8 cellular contexts compared by ENCODE assay signal in genomic region chr3:129626744-129627349, GRCh38. TPM values are rescaled to one million over a fixed set of nuclear protein-coding genes. Genes with fewer than 3 reads are reported as not detected.
DNase-seq lines count a peak whose midpoint lies in the region; ATAC-seq, FAIRE-seq and TF ChIP-seq lines count a peak whose summit lies in the region.

No MANE protein-coding gene starts in this region.

- no peaks in the 10 kb centered on the region for H3K79me2 ChIP-seq in endothelial cell of umbilical vein (ENCODE audit: control insufficient read depth, insufficient read depth, low read length)

- no peak for TF ChIP-seq POLR2A in endothelial cell of umbilical vein (IDR thresholded peaks at IDR 0.05; ENCODE audit: low read depth, low read length)

- peak overlapping the region; percentile 95 to 99 for H3K4me3 Mint-ChIP-seq in stimulated activated naive B cell treated with anti-CD40 and anti-IgM and Interleukin-4, amounts not matched to agents 10 μg/mL and 1 μg/mL and 100 μg/mL, for 72 hours

- peak overlapping the region; percentile 94 for H3K27ac Mint-ChIP-seq in stimulated activated naive B cell treated with anti-CD40 and anti-IgM and Interleukin-4, amounts not matched to agents 10 μg/mL and 1 μg/mL and 100 μg/mL, for 72 hours

- TF ChIP-seq CTCF in endothelial cell of umbilical vein (IDR thresholded peaks at IDR 0.05; ENCODE audit: extremely low read depth in 1 of 2, insufficient read depth in 1 of 2, low read depth in 1 of 2, low read length in 2 of 2), result peak; percentile 3 to 19

- peak; percentile 92 for DNase-seq in AG20443 (ENCODE audit: low spot score)
- peak; percentile 95 for DNase-seq in NCI-H2196 treated with DMSO at 0.1 percent for 48 hours (lab: John Stamatoyannopoulos, UW; ENCODE audit: unreplicated experiment)
- peak; percentile 90 for DNase-seq in activated CD8-positive, alpha-beta memory T cell treated with anti-CD3 and anti-CD28 coated beads for 24 hours
- peak; percentile 74 for DNase-seq in endothelial cell of umbilical vein (ENCODE audit: low read depth, low spot score)
- DNase-seq in middle frontal gyrus (ENCODE audit: extremely low spot score, low spot score), result peak; percentile 22
- DNase-seq in stimulated activated naive B cell treated with anti-CD40 and anti-IgM and Interleukin-4, amounts not matched to agents 10 μg/mL and 1 μg/mL and 100 μg/mL, for 72 hours, result peak; percentile 73

- H3K4me2 ChIP-seq in endothelial cell of umbilical vein (ENCODE audit: insufficient read depth, low read length), result peak overlapping the region; percentile 5

- peak; percentile 94 for FAIRE-seq in endothelial cell of umbilical vein (lab: Jason Lieb, UNC)

- H3K9me3 Mint-ChIP-seq in stimulated activated naive B cell treated with anti-CD40 and anti-IgM and Interleukin-4, amounts not matched to agents 10 μg/mL and 1 μg/mL and 100 μg/mL, for 72 hours, result no peaks in the 10 kb centered on the region

- peaks cover 57% of the 10 kb centered on the region for H3K4me1 ChIP-seq in endothelial cell of umbilical vein (ENCODE audit: control insufficient read depth, extremely low read depth, insufficient read depth, low read length)

- H2AFZ ChIP-seq in endothelial cell of umbilical vein (ENCODE audit: low read depth, low read length), result no peak overlapping the region

- no peaks in the 10 kb centered on the region for H4K20me1 ChIP-seq in endothelial cell of umbilical vein (replicated peaks; ENCODE audit: control insufficient read depth, extremely low read depth, insufficient read depth, low read length)

- H3K36me3 ChIP-seq in endothelial cell of umbilical vein (ENCODE audit: control insufficient read depth in 2 of 2, extremely low read depth in 1 of 2, insufficient read depth in 2 of 2, low read length in 2 of 2), result no peaks in the 10 kb centered on the region

- H3K9me1 ChIP-seq in endothelial cell of umbilical vein (replicated peaks; ENCODE audit: control insufficient read depth, extremely low read depth, insufficient read depth, low read length), result no peaks in the 10 kb centered on the region

- POLR2A ChIA-PET in endothelial cell of umbilical vein (lab: Charles Lee), result interaction anchor here (1.0 kb wide), 1 partner anchor 455 kb away, joined by 3 read pairs; the partner anchor contains the start of gene ALG1L2

- H3K27me3 ChIP-seq in endothelial cell of umbilical vein (ENCODE audit: control insufficient read depth in 2 of 2, insufficient read depth in 2 of 2, low read length in 2 of 2), result no peaks in the 10 kb centered on the region

- no TSS peak for BruUV-seq in endothelial cell of umbilical vein (replicated peaks; lab: Mats Ljungman, UMichigan)

- CTCF ChIA-PET in endothelial cell of umbilical vein (lab: Charles Lee), result interaction anchor here (0.7 to 5.6 kb wide), 13 partner anchors 12 to 471 kb away, joined by 3 to 57 read pairs (median 8); partner anchors contain the start of gene PLXND1

- H3K27ac ChIP-seq in endothelial cell of umbilical vein (ENCODE audit: insufficient read depth, low read depth, low read length), result peak overlapping the region; percentile 96

- H3K9me3 ChIP-seq in endothelial cell of umbilical vein (replicated peaks; ENCODE audit: control insufficient read depth, insufficient read depth, low read length), result no peaks in the 10 kb centered on the region

- dilution Hi-C loops in endothelial cell of umbilical vein (cut with MboI; ENCODE audit: extremely low pct_ligation_motif_present, low sequenced_read_pairs), result no loop called here

- intact Hi-C loops in endothelial cell of umbilical vein (cut with micrococcal nuclease), result loop anchor here (1.0 to 10.0 kb wide), 4 partner anchors 137 to 468 kb away; partner anchors contain the start of gene TMCC1

- H3K36me3 Mint-ChIP-seq in stimulated activated naive B cell treated with anti-CD40 and anti-IgM and Interleukin-4, amounts not matched to agents 10 μg/mL and 1 μg/mL and 100 μg/mL, for 72 hours, result no peaks in the 10 kb centered on the region

- peaks cover 8 to 19% of the 10 kb centered on the region in 2 donors for H3K4me1 Mint-ChIP-seq in stimulated activated naive B cell treated with anti-CD40 and anti-IgM and Interleukin-4, amounts not matched to agents 10 μg/mL and 1 μg/mL and 100 μg/mL, for 72 hours

- ATAC-seq in GM18517 (IDR thresholded peaks at IDR 0.05; ENCODE audit: unreplicated experiment) (peak; percentile 82), HG02970 (IDR thresholded peaks at IDR 0.05; ENCODE audit: low FRiP score, unreplicated experiment) (peak; percentile 83)
- peak; percentile 95 for ATAC-seq in stimulated activated naive B cell treated with anti-CD40 and anti-IgM and Interleukin-4, amounts not matched to agents 10 μg/mL and 1 μg/mL and 100 μg/mL, for 72 hours (replicated peaks)

- H3K27me3 Mint-ChIP-seq in stimulated activated naive B cell treated with anti-CD40 and anti-IgM and Interleukin-4, amounts not matched to agents 10 μg/mL and 1 μg/mL and 100 μg/mL, for 72 hours, result peaks cover 0 to 15% of the 10 kb centered on the region in 2 donors

- peak overlapping the region; percentile 56 for H3K9ac ChIP-seq in endothelial cell of umbilical vein (replicated peaks; ENCODE audit: extremely low read depth, insufficient read depth, low read length)

- peak overlapping the region in 2 of 3 experiments; percentile 1 to 12 for H3K4me3 ChIP-seq in endothelial cell of umbilical vein (replicated peaks in 1 of 3; ENCODE audit: insufficient read depth in 1 of 3, low read depth in 1 of 3, low read length in 3 of 3)

TF ChIP-seq in endothelial cell of umbilical vein, 7 proteins besides CTCF, POLR2A, EP300 and RAD21:
- TF ChIP-seq GATA2 (IDR thresholded peaks at IDR 0.05; ENCODE audit: insufficient read depth, insufficient read length, low read depth, low read length) (no peak), FOS (IDR thresholded peaks at IDR 0.05; ENCODE audit: borderline replicate concordance, insufficient read depth, low read length) (peak; percentile 6), EZH2 (IDR thresholded peaks at IDR 0.05; ENCODE audit: borderline replicate concordance, low read depth, low read length, severe bottlenecking) (no peak), MYC (IDR thresholded peaks at IDR 0.05; ENCODE audit: low read depth, low read length) (peak; percentile 16), JUN (IDR thresholded peaks at IDR 0.05; ENCODE audit: borderline replicate concordance, insufficient read depth, insufficient read length, low read depth) (no peak), POLR2AphosphoS5 (IDR thresholded peaks at IDR 0.05; ENCODE audit: insufficient read depth, low read depth, low read length) (peak; percentile 97)
- TF ChIP-seq, protein P1, sequence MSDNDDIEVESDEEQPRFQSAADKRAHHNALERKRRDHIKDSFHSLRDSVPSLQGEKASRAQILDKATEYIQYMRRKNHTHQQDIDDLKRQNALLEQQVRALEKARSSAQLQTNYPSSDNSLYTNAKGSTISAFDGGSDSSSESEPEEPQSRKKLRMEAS (IDR thresholded peaks at IDR 0.05; ENCODE audit: insufficient read depth, insufficient read length), result peak; percentile 13
TF ChIP-seq in endothelial cell of umbilical vein: peak in this region for 4.

RNA-seq across cellular contexts. Expression of gene PLXND1, which starts 20.4 kb away (rescaled TPM):
- 834 and 860 TPM in 2 replicates for total RNA-seq in endothelial cell of umbilical vein
- 300 and 332 TPM in 2 replicates for polyA plus RNA-seq in endothelial cell of umbilical vein
- polyA plus RNA-seq in endothelial cell of umbilical vein (2011; cell fraction: cytosol; rRNA removed), result 436 and 495 TPM in 2 replicates
- polyA plus RNA-seq in endothelial cell of umbilical vein (2011; cell fraction: nucleus; rRNA removed), result 1,145 and 1,490 TPM in 2 replicates
- 463 and 559 TPM in 2 replicates for polyA plus RNA-seq in endothelial cell of umbilical vein (2012)
- 583 and 647 TPM in 2 replicates for polyA minus RNA-seq in endothelial cell of umbilical vein
- polyA minus RNA-seq in endothelial cell of umbilical vein (2011; cell fraction: cytosol; rRNA and poly(A)+ RNA removed), result 21.9 TPM
- 454 and 479 TPM in 2 replicates for polyA minus RNA-seq in endothelial cell of umbilical vein (2011; cell fraction: nucleus; rRNA and poly(A)+ RNA removed)

Comparison
In these comparisons a context has a peak if more than half of its experiments do, and no peak if none do; other contexts are left out.
1. Peak in every context shown above with its lines: DNase-seq, ATAC-seq, H3K4me3 ChIP-seq and H3K27ac ChIP-seq.
2. DNase-seq: peak in every context shown above with its lines; median percentile 95 in NCI-H2196 treated with DMSO at 0.1 percent for 48 hours; 92 in AG20443; 90 in activated CD8-positive, alpha-beta memory T cell treated with anti-CD3 and anti-CD28 coated beads for 24 hours; 74 in endothelial cell of umbilical vein; 73 in stimulated activated naive B cell treated with anti-CD40 and anti-IgM and Interleukin-4, amounts not matched to agents 10 μg/mL and 1 μg/mL and 100 μg/mL, for 72 hours; 22 in middle frontal gyrus.